8 cellular contexts compared by ENCODE assay signal in genomic region chr6:52407467-52407866, GRCh38. TPM values are rescaled to one million over a fixed set of nuclear protein-coding genes. Genes with fewer than 3 reads are reported as not detected.
A peak's percentile ranks its signal among the peaks of the same experiment; 100 is the strongest.
DNase-seq lines count a peak whose midpoint lies in the region; ATAC-seq and TF ChIP-seq lines count a peak whose summit lies in the region.

No MANE protein-coding gene starts in this region.

- peaks cover 0 to under 1% of the 10 kb centered on the region in 2 donors for H3K27me3 Mint-ChIP-seq in stimulated activated naive B cell treated with anti-CD40 and anti-IgM and Interleukin-4, amounts not matched to agents 10 μg/mL and 1 μg/mL and 100 μg/mL, for 72 hours

- peaks cover 0 to 3% of the 10 kb centered on the region in 2 experiments for H3K36me3 ChIP-seq in SK-N-SH (replicated peaks in 1 of 2; ENCODE audit: control insufficient read depth in 1 of 2, insufficient read depth in 2 of 2, low read length in 1 of 2)

- H3K27ac ChIP-seq in SK-N-SH (ENCODE audit: low read depth in 2 of 2, low read length in 1 of 2), result no peak overlapping the region

- peaks cover 9% of the 10 kb centered on the region for H3F3A ChIP-seq in SK-N-SH (replicated peaks; ENCODE audit: insufficient read depth)

- POLR2A ChIA-PET in SK-N-SH (lab: Yijun Ruan, JAX), result interaction anchor here (0.6 kb wide), 1 partner anchor 40 kb away, joined by 3 read pairs; no protein-coding TSS in a partner anchor

- H3K4me2 ChIP-seq in SK-N-SH, result no peak overlapping the region

- no peak overlapping the region for H2AFZ ChIP-seq in SK-N-SH (ENCODE audit: low read depth)

- DNase-seq in DMS114 treated with DMSO at 0.1 percent for 48 hours (lab: John Stamatoyannopoulos, UW; ENCODE audit: unreplicated experiment) (peak; percentile 28), MV-4-11 (lab: John Stamatoyannopoulos, UW) (peak; percentile 52), SK-N-SH (peak; percentile 65), fibroblast of pulmonary artery (ENCODE audit: low read depth) (peak; percentile 73)
- no peak for DNase-seq in stimulated activated naive B cell treated with anti-CD40 and anti-IgM and Interleukin-4, amounts not matched to agents 10 μg/mL and 1 μg/mL and 100 μg/mL, for 72 hours
- no peak for DNase-seq in stimulated activated CD4-positive, alpha-beta T cell treated with anti-CD3 and anti-CD28 coated beads, Interleukin-2, amount 100 ng/mL, for 48 hours

- H3K36me3 Mint-ChIP-seq in stimulated activated naive B cell treated with anti-CD40 and anti-IgM and Interleukin-4, amounts not matched to agents 10 μg/mL and 1 μg/mL and 100 μg/mL, for 72 hours, result peaks cover 11 to 18% of the 10 kb centered on the region in 2 donors

- peaks cover 0 to 11% of the 10 kb centered on the region in 2 experiments; a peak in 1 of 4 replicates for H3K4me1 ChIP-seq in SK-N-SH (ENCODE audit: control insufficient read depth in 1 of 2, insufficient read depth in 2 of 2, low read depth in 1 of 2, low read length in 1 of 2)

- H3K4me3 ChIP-seq in SK-N-SH (ENCODE audit: low read depth in 2 of 2, low read length in 1 of 2), result no peak overlapping the region
- no peak overlapping the region for H3K4me3 ChIP-seq in fibroblast of pulmonary artery (replicated peaks; ENCODE audit: low read depth, low read length)

- H3K4me1 Mint-ChIP-seq in stimulated activated naive B cell treated with anti-CD40 and anti-IgM and Interleukin-4, amounts not matched to agents 10 μg/mL and 1 μg/mL and 100 μg/mL, for 72 hours, result no peaks in the 10 kb centered on the region

- no peaks in the 10 kb centered on the region for H3K79me2 ChIP-seq in SK-N-SH (ENCODE audit: insufficient read depth)

- H3K9ac ChIP-seq in SK-N-SH, result no peak overlapping the region

- H3K4me3 Mint-ChIP-seq in stimulated activated naive B cell treated with anti-CD40 and anti-IgM and Interleukin-4, amounts not matched to agents 10 μg/mL and 1 μg/mL and 100 μg/mL, for 72 hours, result no peak overlapping the region

- H4K20me1 ChIP-seq in SK-N-SH (ENCODE audit: insufficient read depth), result no peaks in the 10 kb centered on the region

- TF ChIP-seq CTCF in SK-N-SH (IDR thresholded peaks at IDR 0.05) (peak; percentile 68), fibroblast of pulmonary artery (IDR thresholded peaks at IDR 0.05; ENCODE audit: low read length, missing control alignments) (peak; percentile 62)

- no peaks in the 10 kb centered on the region for H3K9me3 ChIP-seq in SK-N-SH

- CTCF ChIA-PET in SK-N-SH (lab: Yijun Ruan, JAX), result interaction anchor here (0.7 to 2.4 kb wide), 17 partner anchors 7 to 267 kb away, joined by 3 to 17 read pairs (median 4); partner anchors contain the start of genes PAQR8 and TMEM14A

- no peaks in the 10 kb centered on the region for H3K27me3 ChIP-seq in SK-N-SH (ENCODE audit: insufficient read depth)

- TF ChIP-seq RAD21 in SK-N-SH (IDR thresholded peaks at IDR 0.05; ENCODE audit: low read length), result peak; percentile 85

- no peaks in the 10 kb centered on the region for H3K9me3 Mint-ChIP-seq in stimulated activated naive B cell treated with anti-CD40 and anti-IgM and Interleukin-4, amounts not matched to agents 10 μg/mL and 1 μg/mL and 100 μg/mL, for 72 hours

- TF ChIP-seq EP300 in SK-N-SH (IDR thresholded peaks at IDR 0.05; ENCODE audit: borderline replicate concordance in 1 of 2, low read depth in 1 of 2, low read length in 1 of 2), result no peak

- no peak overlapping the region for H3K27ac Mint-ChIP-seq in stimulated activated naive B cell treated with anti-CD40 and anti-IgM and Interleukin-4, amounts not matched to agents 10 μg/mL and 1 μg/mL and 100 μg/mL, for 72 hours

- H3K9me2 ChIP-seq in SK-N-SH, result no peaks in the 10 kb centered on the region

- ATAC-seq in GM21390 (IDR thresholded peaks at IDR 0.05; ENCODE audit: unreplicated experiment) (peak; percentile 76), HG03520 (IDR thresholded peaks at IDR 0.05; ENCODE audit: unreplicated experiment) (no peak)
- ATAC-seq in stimulated activated naive B cell treated with anti-CD40 and anti-IgM and Interleukin-4, amounts not matched to agents 10 μg/mL and 1 μg/mL and 100 μg/mL, for 72 hours (replicated peaks), result peak; percentile 50 to 54

TF ChIP-seq in SK-N-SH, 30 proteins besides CTCF, POLR2A, EP300 and RAD21:
- TF ChIP-seq SMC3 (IDR thresholded peaks at IDR 0.05; ENCODE audit: low read depth, low read length) (peak; percentile 71), JUND (IDR thresholded peaks at IDR 0.05) (no peak)

RNA-seq across cellular contexts. Expression of gene EFHC1, which starts 12.7 kb away (rescaled TPM):
- polyA plus RNA-seq in SK-N-SH (2012; rRNA removed), result 39.4 and 54.3 TPM in 2 replicates
- polyA plus RNA-seq in SK-N-SH (2012; cell fraction: cytosol; rRNA removed), result 20.2 and 22.6 TPM in 2 replicates
- 204 and 279 TPM in 2 replicates for polyA plus RNA-seq in SK-N-SH (2012; cell fraction: nucleus; rRNA removed)

RNA-seq across cellular contexts. Expression of gene PAQR8, which starts 45.5 kb away (rescaled TPM):
- polyA plus RNA-seq in SK-N-SH (2012; rRNA removed), result 2.3 and 2.4 TPM in 2 replicates
- polyA plus RNA-seq in SK-N-SH (2012; cell fraction: cytosol; rRNA removed), result 2.2 and 3.1 TPM in 2 replicates
- 0.55 and 0.86 TPM in 2 replicates for polyA plus RNA-seq in SK-N-SH (2012; cell fraction: nucleus; rRNA removed)

Comparison
In these comparisons a context has a peak if more than half of its experiments do, and no peak if none do; other contexts are left out.
1. DNase-seq: peak in DMS114 treated with DMSO at 0.1 percent for 48 hours (single experiment), MV-4-11 (single experiment), SK-N-SH (single experiment) and fibroblast of pulmonary artery (single experiment); none in stimulated activated naive B cell treated with anti-CD40 and anti-IgM and Interleukin-4, amounts not matched to agents 10 μg/mL and 1 μg/mL and 100 μg/mL, for 72 hours (single experiment) and stimulated activated CD4-positive, alpha-beta T cell treated with anti-CD3 and anti-CD28 coated beads, Interleukin-2, amount 100 ng/mL, for 48 hours (0 of 2).